Comparison of ENCODE assay signal across 34 cellular contexts in genomic region chr2:126358122-126358521, GRCh38.
"Had no signal": no experiment of that assay in that cellular context is flagged by ENCODE, and none has a peak within 500 bp of the region (broad histone marks: within the 10 kb centered on the region; RNA-seq: fewer than 3 reads in every experiment).

No MANE protein-coding gene starts in this region.

- H3K4me3 ChIP-seq: MG63 had no signal

- H3K27ac ChIP-seq: KMS-11 had no signal

- H3K4me2 ChIP-seq: KMS-11 had no signal

- DNase-seq: Karpas-422, Kasumi-1, MG63, MM.1S, MV-4-11, NCI-H1048, NCI-H1092, NCI-H1092 treated with DMSO at 0.1 percent for 48 hours, NCI-H1105, NCI-H1105 treated with DMSO at 0.1 percent for 48 hours, NCI-H1417, NCI-H1417 treated with DMSO at 0.1 percent for 48 hours, NCI-H1436, NCI-H1436 treated with DMSO at 0.1 percent for 48 hours, NCI-H146, NCI-H1694, NCI-H1694 treated with DMSO at 0.1 percent for 48 hours, NCI-H187, NCI-H187 treated with DMSO at 0.1 percent for 48 hours, NCI-H1930, NCI-H2029, NCI-H2029 treated with DMSO at 0.1 percent for 48 hours, NCI-H2081, NCI-H2081 treated with DMSO at 0.1 percent for 48 hours, NCI-H2107, NCI-H2171, NCI-H2171 treated with DMSO at 0.1 percent for 48 hours, NCI-H2227 treated with DMSO at 0.1 percent for 48 hours, NCI-H226, NCI-H345, NCI-H446, NCI-H446 treated with DMSO at 0.1 percent for 48 hours, NCI-H510A had no signal

- H3K27me3 ChIP-seq: MG63 had no signal

- H3K9me3 ChIP-seq: MG63 had no signal

- H3K9ac ChIP-seq: KMS-11 had no signal

- H3K36me3 ChIP-seq: MG63 had no signal
